Comparison of ENCODE assay signal across 8 cellular contexts in the genomic region with DNA sequence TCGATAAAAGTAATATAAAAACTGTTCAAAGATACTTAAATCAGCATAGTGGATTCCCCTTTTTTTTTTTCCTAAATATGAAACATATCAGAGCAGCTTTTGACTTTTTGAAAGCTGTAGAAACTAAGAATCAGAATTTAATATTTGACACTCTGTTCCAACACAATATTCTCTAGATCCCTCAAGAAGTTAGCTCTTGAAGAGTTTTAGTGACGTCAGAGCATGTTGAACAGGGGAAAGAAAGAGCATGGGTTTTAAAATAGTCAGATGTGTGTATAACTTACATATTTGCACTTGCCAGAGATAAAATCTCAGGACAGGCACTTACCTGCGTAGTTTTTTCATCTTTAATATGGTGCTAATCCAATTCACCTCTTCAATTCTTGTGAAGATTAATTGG.
"Had no signal": no experiment of that assay in that cellular context is flagged by ENCODE, and none has a peak within 500 bp of the region (broad histone marks: within the 10 kb centered on the region; RNA-seq: fewer than 3 reads in every experiment).

No MANE protein-coding gene starts in this region.

- H3K27ac ChIP-seq: HL-60 had no signal

- H3K9me3 ChIP-seq: HAP-1 had no signal

- H3K4me1 ChIP-seq: HAP-1 had no signal

- H3K9me3 Mint-ChIP-seq: HFFc6 had no signal

- ATAC-seq: HCT116, K562 had no signal

- H3K4me3 Mint-ChIP-seq: HFFc6 had no signal

- H3K27ac Mint-ChIP-seq: HFFc6 had no signal

- H3K4me3 ChIP-seq: HAP-1, K562 had no signal

- DNase-seq: GOT3, H7, HFFc6, IMR-90 had no signal

- H3K36me3 ChIP-seq: HAP-1 had no signal

- FAIRE-seq: K562 had no signal
